ENCODE assay signal across 11 cellular contexts in genomic region chr2:38619458-38620164, GRCh38. TPM values are rescaled to one million over a fixed set of nuclear protein-coding genes. Genes with fewer than 3 reads are reported as not detected.
DNase-seq lines count a peak whose midpoint lies in the region; ATAC-seq, FAIRE-seq and TF ChIP-seq lines count a peak whose summit lies in the region.
"Had no signal": no experiment of that assay in that cellular context is flagged by ENCODE, and none has a peak within 500 bp of the region (broad histone marks: within the 10 kb centered on the region; RNA-seq: fewer than 3 reads in every experiment).

No MANE protein-coding gene starts in this region.

- no peak overlapping the region for H3K9ac ChIP-seq in smooth muscle cell (ENCODE audit: low read depth)

- H3K27ac Mint-ChIP-seq in WTC11, result no peak overlapping the region

- no peaks in the 10 kb centered on the region for H3K9me3 ChIP-seq in smooth muscle cell (replicated peaks; ENCODE audit: low read depth)

- H3K27me3 Mint-ChIP-seq in WTC11 (ENCODE audit: low read depth), result no peaks in the 10 kb centered on the region

- ATAC-seq in GM19351 (IDR thresholded peaks at IDR 0.05; ENCODE audit: unreplicated experiment), result peak; percentile 58
- ATAC-seq in WTC11, result no peak
- ATAC-seq: HCT116 had no signal

- H3K4me1 Mint-ChIP-seq in WTC11, result peaks cover 12% of the 10 kb centered on the region

- TF ChIP-seq CTCF in smooth muscle cell (IDR thresholded peaks at IDR 0.05; ENCODE audit: borderline replicate concordance, insufficient read depth, poor library complexity, severe bottlenecking) (no peak), WTC11 (IDR thresholded peaks at IDR 0.05) (no peak)

- H3K4me2 ChIP-seq in smooth muscle cell, result no peak overlapping the region

- no peaks in the 10 kb centered on the region for H3K36me3 Mint-ChIP-seq in WTC11

- H3K4me3 ChIP-seq in smooth muscle cell, result no peak overlapping the region

- H3K9me3 Mint-ChIP-seq in WTC11, result peaks cover 6% of the 10 kb centered on the region

- no peak overlapping the region for H3K27ac ChIP-seq in smooth muscle cell (ENCODE audit: low read depth)
- H3K27ac ChIP-seq: epithelial cell of prostate had no signal

- DNase-seq in MV-4-11 (lab: John Stamatoyannopoulos, UW) (peak; percentile 99), fibroblast of gingiva (ENCODE audit: low read depth) (peak; percentile 15), smooth muscle cell (lab: John Stamatoyannopoulos, UW; ENCODE audit: unreplicated experiment) (no peak), NCI-H1092 treated with DMSO at 0.1 percent for 48 hours (lab: John Stamatoyannopoulos, UW) (no peak), WTC11 (ENCODE audit: low spot score) (no peak), RCC 7860 (ENCODE audit: low spot score) (no peak)
- no peak for DNase-seq in stimulated activated CD4-positive, alpha-beta T cell treated with anti-CD3 and anti-CD28 coated beads, Interleukin-4, amount 100 ng/mL, for 4 hours
- DNase-seq: NCI-H1048 had no signal

- no peaks in the 10 kb centered on the region for H3K36me3 ChIP-seq in smooth muscle cell (ENCODE audit: low read depth)

- CTCF ChIA-PET in WTC11 (lab: Charles Lee), result interaction anchor here (0.6 to 1.0 kb wide), 2 partner anchors 17 to 89 kb away, joined by 4 read pairs; partner anchors contain the start of gene HNRNPLL

- H4K20me1 ChIP-seq in smooth muscle cell (ENCODE audit: low read depth), result no peaks in the 10 kb centered on the region

- POLR2A ChIA-PET in WTC11 (lab: Charles Lee), result no interaction called here

- no peak overlapping the region for H3K4me3 Mint-ChIP-seq in WTC11

- no peaks in the 10 kb centered on the region for H3F3A ChIP-seq in smooth muscle cell (ENCODE audit: low read depth)

- 74% methylated on average over 4 of the region's 4 CpGs for WGBS in smooth muscle cell (ENCODE audit: low lambda C conversion rate)

- FAIRE-seq in RCC 7860 (lab: Jason Lieb, UNC), result no peak

- no peaks in the 10 kb centered on the region for H3K79me2 ChIP-seq in smooth muscle cell (ENCODE audit: low read depth)

- peak overlapping the region; percentile 44 for H2AFZ ChIP-seq in smooth muscle cell (ENCODE audit: low read depth)

- H3K4me1 ChIP-seq in smooth muscle cell (ENCODE audit: low read depth), result no peaks in the 10 kb centered on the region

- no peaks in the 10 kb centered on the region for H3K27me3 ChIP-seq in smooth muscle cell (ENCODE audit: low read depth)

TF ChIP-seq in WTC11, 78 proteins besides CTCF, POLR2A, EP300 and RAD21:
- TF ChIP-seq TEAD1 (CRISPR knock-in tag; IDR thresholded peaks at IDR 0.05), result no peak
- TF ChIP-seq FOXK1 (CRISPR knock-in tag; IDR thresholded peaks at IDR 0.05), result no peak
- no peak for TF ChIP-seq ATF1 (CRISPR knock-in tag; IDR thresholded peaks at IDR 0.05)
- no peak for TF ChIP-seq TP53 (CRISPR knock-in tag; IDR thresholded peaks at IDR 0.05)
- TF ChIP-seq CBFB (CRISPR knock-in tag; IDR thresholded peaks at IDR 0.05; ENCODE audit: low read depth), result no peak

RNA-seq across cellular contexts. Expression of gene HNRNPLL, which starts 16.9 kb away (rescaled TPM):
- 37.4 and 57.1 TPM in 2 replicates for total RNA-seq in smooth muscle cell
- polyA plus RNA-seq in smooth muscle cell, result 40.2 and 42.8 TPM in 2 replicates
- total RNA-seq in WTC11 (2021), result 63.1 to 66.4 TPM (median 65.3 TPM) in 3 replicates

RNA-seq across cellular contexts. Expression of gene GALM, which starts 46.3 kb away (rescaled TPM):
- total RNA-seq in smooth muscle cell, result 11.0 and 13.1 TPM in 2 replicates
- 8.5 and 18.9 TPM in 2 replicates for polyA plus RNA-seq in smooth muscle cell
- 11.2 to 13.5 TPM (median 12.3 TPM) in 3 replicates for total RNA-seq in WTC11 (2021)

Comparison
In these comparisons a context has a peak if more than half of its experiments do, and no peak if none do; other contexts are left out.
1. DNase-seq: peak in MV-4-11 (single experiment) and fibroblast of gingiva (single experiment); none in smooth muscle cell (single experiment), NCI-H1092 treated with DMSO at 0.1 percent for 48 hours (single experiment), stimulated activated CD4-positive, alpha-beta T cell treated with anti-CD3 and anti-CD28 coated beads, Interleukin-4, amount 100 ng/mL, for 4 hours (0 of 2), WTC11 (single experiment) and RCC 7860 (single experiment).